Comparison of ENCODE assay signal across 8 cellular contexts in the genomic region with DNA sequence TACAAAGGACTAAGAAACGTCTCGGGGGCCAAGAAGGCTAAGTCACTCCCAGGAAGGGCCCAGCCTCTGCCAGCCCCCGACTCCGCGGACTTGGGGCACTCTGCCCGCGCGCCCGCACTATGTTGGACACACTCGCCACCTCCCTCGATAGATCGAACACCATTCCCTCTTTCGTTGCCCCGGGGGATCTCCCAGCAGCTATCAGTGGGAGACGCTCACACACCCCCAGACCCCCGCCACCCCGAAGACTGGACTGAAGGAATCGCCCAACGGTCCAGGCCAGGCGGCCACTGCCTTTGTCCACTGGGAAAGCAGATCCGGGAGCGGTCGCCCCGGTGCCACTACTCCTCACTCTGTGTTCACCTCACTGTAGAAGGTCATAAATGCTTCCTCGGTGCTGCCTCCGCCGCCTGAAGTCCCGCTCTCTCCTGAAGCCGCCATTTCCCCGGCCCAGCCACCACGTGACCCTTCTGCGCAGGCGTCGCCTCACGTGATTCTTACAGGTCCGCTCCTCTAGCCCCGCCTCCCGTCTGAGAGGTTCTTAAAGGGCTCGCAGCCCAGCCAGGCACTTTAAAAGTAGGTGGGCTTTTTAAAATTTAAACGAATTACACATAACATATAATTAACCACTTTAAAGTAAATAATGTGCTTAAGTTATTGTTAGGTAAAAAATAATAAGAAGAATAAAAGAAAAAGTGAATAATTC. TPM values are rescaled to one million over a fixed set of nuclear protein-coding genes. Genes with fewer than 3 reads are reported as not detected.
A peak's percentile ranks its signal among the peaks of the same experiment; 100 is the strongest.
DNase-seq lines count a peak whose midpoint lies in the region; ATAC-seq and TF ChIP-seq lines count a peak whose summit lies in the region.

TSS of gene DNAJC8 (minus strand) at position 472 of the 706 bp plus-strand sequence. CDS start at position 441, 31 bp downstream.

- peaks cover 6 to 57% of the 10 kb centered on the region in 2 donors for H3K4me1 ChIP-seq in left lung

- no peaks in the 10 kb centered on the region for H3K27me3 ChIP-seq in left lung

- peak; percentile 89 for TF ChIP-seq POLR2A in GM19193 (IDR thresholded peaks at IDR 0.05; ENCODE audit: extremely low read depth, insufficient read depth, insufficient read length)

- peak; percentile 43 for ATAC-seq in HG03521 (IDR thresholded peaks at IDR 0.05; ENCODE audit: unreplicated experiment)
- peak; percentile 69 for ATAC-seq in left lung

- H3K9me3 ChIP-seq in left lung = no peaks in the 10 kb centered on the region

- H3K27ac ChIP-seq in left lung = peak within 1 kb of the TSS in 1 of 2 donors; percentile 82

- H3K36me3 ChIP-seq in left lung = peaks cover 0 to 24% of the 10 kb centered on the region in 2 donors

- TF ChIP-seq CTCF in left lung (IDR thresholded peaks at IDR 0.05) = no peak

- peak within 1 kb of the TSS; percentile 93 to 96 for H3K4me3 ChIP-seq in left lung

- peak; percentile 91 for DNase-seq in AG08396 (ENCODE audit: low spot score)
- DNase-seq in NCI-H82 (lab: John Stamatoyannopoulos, UW) = peak; percentile 98
- peak; percentile 95 to 96 for DNase-seq in activated CD4-positive, alpha-beta T cell treated with anti-CD3 and anti-CD28 coated beads, Interleukin-2, amount 50 U/mL, for 4 hours
- peak; percentile 96 for DNase-seq in dermis blood vessel endothelial cell
- peak; percentile 96 to 99 for DNase-seq in left lung
- peak; percentile 95 for DNase-seq in stimulated activated CD4-positive, alpha-beta T cell treated with anti-CD3 and anti-CD28 coated beads, Interleukin-2, amount 100 ng/mL, for 4 hours (ENCODE audit: low read depth)

- intact Hi-C loops in left lung (cut with DNase I) = no loop called here

RNA-seq across cellular contexts. Expression of gene DNAJC8, which starts in this region (rescaled TPM):
- total RNA-seq in dermis blood vessel endothelial cell (54.1 and 68.1 TPM in 2 replicates), left lung (10 to 100 TPM; 65.2 to 74.3 TPM)
